ENCODE assay signal across 11 cellular contexts in genomic region chr3:129485681-129486056, GRCh38. TPM values are rescaled to one million over a fixed set of nuclear protein-coding genes. Genes with fewer than 3 reads are reported as not detected.
DNase-seq lines count a peak whose midpoint lies in the region; ATAC-seq and TF ChIP-seq lines count a peak whose summit lies in the region.
"Had no signal": no experiment of that assay in that cellular context is flagged by ENCODE, and none has a peak within 500 bp of the region (broad histone marks: within the 10 kb centered on the region; RNA-seq: fewer than 3 reads in every experiment).

No MANE protein-coding gene starts in this region.

- H3K36me3 Mint-ChIP-seq in natural killer cell: no peaks in the 10 kb centered on the region

- no peak for TF ChIP-seq CTCF in natural killer cell (IDR thresholded peaks at IDR 0.05)

- H3K9me3 Mint-ChIP-seq in natural killer cell: no peaks in the 10 kb centered on the region
- H3K9me3 Mint-ChIP-seq: memory B cell had no signal

- no peak overlapping the region for H3K4me3 Mint-ChIP-seq in natural killer cell
- H3K4me3 Mint-ChIP-seq: memory B cell had no signal

- H3K4me1 Mint-ChIP-seq in natural killer cell: peaks cover 0 to 5% of the 10 kb centered on the region in 2 donors

- H3K27me3 Mint-ChIP-seq in natural killer cell (ENCODE audit: low read depth in 2 of 2): no peaks in the 10 kb centered on the region
- H3K27me3 Mint-ChIP-seq: memory B cell had no signal

- ATAC-seq in sciatic nerve (peak; percentile 74), natural killer cell (no peak), GM18519 (IDR thresholded peaks at IDR 0.05; ENCODE audit: low FRiP score, unreplicated experiment) (no peak)

- intact Hi-C loops in cardiac septum (cut with DNase I): no loop called here
- intact Hi-C loops in sciatic nerve (cut with DNase I): loop anchor here (10.0 kb wide), 1 partner anchor 339 kb away; no protein-coding TSS in a partner anchor
- intact Hi-C loops in natural killer cell (cut with micrococcal nuclease): no loop called here

- DNase-seq in GM03348 (ENCODE audit: low spot score) (peak; percentile 94), anterior cingulate cortex (lab: John Stamatoyannopoulos, UW) (peak in 34 of 58 donors; percentile 22 to 69 (median 41)), cardiac septum (ENCODE audit: low spot score) (peak; percentile 82), sciatic nerve (ENCODE audit: low spot score) (peak; percentile 85), natural killer cell (no peak), NCI-H2081 treated with DMSO at 0.1 percent for 48 hours (lab: John Stamatoyannopoulos, UW) (no peak), COR-L47 (lab: John Stamatoyannopoulos, UW) (no peak)
- DNase-seq: activated CD4-positive, alpha-beta T cell treated with anti-CD3 and anti-CD28 coated beads, Interleukin-2, amount 50 U/mL, for 48 hours had no signal

- H3K27ac Mint-ChIP-seq in natural killer cell: no peak overlapping the region
- H3K27ac Mint-ChIP-seq: memory B cell had no signal

RNA-seq across cellular contexts. Expression of gene RHO, which starts 42.8 kb away (rescaled TPM):
- total RNA-seq in cardiac septum (not detected), sciatic nerve (not detected), natural killer cell (not detected)
- total RNA-seq: urinary bladder had no signal

RNA-seq across cellular contexts. Expression of gene IFT122, which starts 45.6 kb away (rescaled TPM):
- 11.0 TPM for total RNA-seq in cardiac septum
- total RNA-seq in sciatic nerve: 49.7 TPM
- total RNA-seq in natural killer cell: 10 to 100 TPM; 20.7 to 26.6 (median 23.9) TPM

RNA-seq across cellular contexts. Expression of gene MBD4, which starts 45.9 kb away (rescaled TPM):
- total RNA-seq in cardiac septum (18.2 TPM), sciatic nerve (30.6 TPM), natural killer cell (10 to 100 TPM; 46.4 to 55.6 (median 48.0) TPM)

RNA-seq across cellular contexts. Expression of gene EFCAB12, which starts 57.2 kb away (rescaled TPM):
- total RNA-seq in cardiac septum (0.16 TPM), sciatic nerve (0.40 TPM), natural killer cell (1 to 10 TPM in 2 of 3 donors, under 1 TPM in 1; 0.94 to 3.3 (median 1.4) TPM)
- total RNA-seq: urinary bladder had no signal

RNA-seq across cellular contexts. Expression of gene H1-8, which starts 57.3 kb away (rescaled TPM):
- not detected for total RNA-seq in cardiac septum
- total RNA-seq in sciatic nerve: not detected
- total RNA-seq in natural killer cell: not detected
- total RNA-seq: urinary bladder had no signal

Comparison
In these comparisons a context has a peak if more than half of its experiments do, and no peak if none do; other contexts are left out.
1. DNase-seq: peak in GM03348 (single experiment), anterior cingulate cortex (34 of 58), cardiac septum (single experiment) and sciatic nerve (single experiment); none in natural killer cell (single experiment), NCI-H2081 treated with DMSO at 0.1 percent for 48 hours (single experiment) and COR-L47 (single experiment).